Comparison of ENCODE assay signal across 1 cellular context in genomic region chr3:141388823-141389617, GRCh38.
A peak's percentile ranks its signal among the peaks of the same experiment; 100 is the strongest.
TF ChIP-seq lines count a peak whose summit lies in the region.

No MANE protein-coding gene starts in this region.

TF ChIP-seq in GM12878, 131 proteins besides CTCF, POLR2A, EP300 and RAD21 (continued from another document):
- no peak for TF ChIP-seq ZBTB11 (CRISPR knock-in tag; IDR thresholded peaks at IDR 0.05)
- no peak for TF ChIP-seq POLR2AphosphoS5 (IDR thresholded peaks at IDR 0.05; ENCODE audit: low read length)
- no peak for TF ChIP-seq ATF3 (IDR thresholded peaks at IDR 0.05; ENCODE audit: borderline replicate concordance, extremely low read depth, low read depth, low read length)
- TF ChIP-seq JUND (IDR thresholded peaks at IDR 0.05; ENCODE audit: low read depth, low read length), result no peak
- TF ChIP-seq RFX5 (IDR thresholded peaks at IDR 0.05; ENCODE audit: low read depth, low read length), result no peak
- TF ChIP-seq SMAD5 (IDR thresholded peaks at IDR 0.05; ENCODE audit: low read depth), result no peak
- 0 out of 2 replicates have a peak, but pooled peaks have one; percentile 6 for TF ChIP-seq BMI1 (IDR thresholded peaks at IDR 0.05; ENCODE audit: borderline replicate concordance)
- TF ChIP-seq ATF7 (IDR thresholded peaks at IDR 0.05; ENCODE audit: low read depth), result 0 out of 2 replicates have a peak, but pooled peaks have one; percentile 15
- 0 out of 2 replicates have a peak, but pooled peaks have one; percentile 17 for TF ChIP-seq RELB (IDR thresholded peaks at IDR 0.05; ENCODE audit: low read depth)
- TF ChIP-seq KDM1A (IDR thresholded peaks at IDR 0.05; ENCODE audit: borderline replicate concordance), result no peak
- no peak for TF ChIP-seq MXI1 (IDR thresholded peaks at IDR 0.05; ENCODE audit: low read depth, low read length)
- TF ChIP-seq JUNB (IDR thresholded peaks at IDR 0.05), result no peak
- no peak for TF ChIP-seq SRF (IDR thresholded peaks at IDR 0.05; ENCODE audit: low read depth in 2 of 2, low read length in 2 of 2)
- no peak for TF ChIP-seq SIX5 (IDR thresholded peaks at IDR 0.05; ENCODE audit: low read depth, low read length, severe bottlenecking)
- peak; percentile 70 for TF ChIP-seq NR2F1 (conservative IDR thresholded peaks at IDR 0.05)
- peak; percentile 78 for TF ChIP-seq ZNF384 (IDR thresholded peaks at IDR 0.05; ENCODE audit: borderline replicate concordance, low read depth, low read length)
- TF ChIP-seq MEF2B (IDR thresholded peaks at IDR 0.05; ENCODE audit: partially characterized antibody, poor library complexity, severe bottlenecking), result no peak
- no peak for TF ChIP-seq FOXM1 (IDR thresholded peaks at IDR 0.05; ENCODE audit: low read depth, low read length)
- TF ChIP-seq PRDM15 (CRISPR knock-in tag; IDR thresholded peaks at IDR 0.05), result no peak
- TF ChIP-seq MLLT1 (IDR thresholded peaks at IDR 0.05), result 0 out of 2 replicates have a peak, but pooled peaks have one; percentile 67
- TF ChIP-seq USF2 (IDR thresholded peaks at IDR 0.05; ENCODE audit: borderline replicate concordance, low read depth, low read length), result no peak
- 0 out of 2 replicates have a peak, but pooled peaks have one; percentile 10 for TF ChIP-seq NFIC (IDR thresholded peaks at IDR 0.05; ENCODE audit: low read depth, low read length)
- TF ChIP-seq ATF2 (IDR thresholded peaks at IDR 0.05; ENCODE audit: low read length), result no peak
- TF ChIP-seq LARP7 (IDR thresholded peaks at IDR 0.05), result peak; percentile 33; the same call in 1 of the 2 replicates
- no peak for TF ChIP-seq MAX (IDR thresholded peaks at IDR 0.05; ENCODE audit: low read depth, low read length)
- TF ChIP-seq RELA (IDR thresholded peaks at IDR 0.05; ENCODE audit: borderline replicate concordance, partially characterized antibody), result no peak
TF ChIP-seq in GM12878: peak in this region for 8.
